ENCODE assay signal across 23 cellular contexts in the genomic region with DNA sequence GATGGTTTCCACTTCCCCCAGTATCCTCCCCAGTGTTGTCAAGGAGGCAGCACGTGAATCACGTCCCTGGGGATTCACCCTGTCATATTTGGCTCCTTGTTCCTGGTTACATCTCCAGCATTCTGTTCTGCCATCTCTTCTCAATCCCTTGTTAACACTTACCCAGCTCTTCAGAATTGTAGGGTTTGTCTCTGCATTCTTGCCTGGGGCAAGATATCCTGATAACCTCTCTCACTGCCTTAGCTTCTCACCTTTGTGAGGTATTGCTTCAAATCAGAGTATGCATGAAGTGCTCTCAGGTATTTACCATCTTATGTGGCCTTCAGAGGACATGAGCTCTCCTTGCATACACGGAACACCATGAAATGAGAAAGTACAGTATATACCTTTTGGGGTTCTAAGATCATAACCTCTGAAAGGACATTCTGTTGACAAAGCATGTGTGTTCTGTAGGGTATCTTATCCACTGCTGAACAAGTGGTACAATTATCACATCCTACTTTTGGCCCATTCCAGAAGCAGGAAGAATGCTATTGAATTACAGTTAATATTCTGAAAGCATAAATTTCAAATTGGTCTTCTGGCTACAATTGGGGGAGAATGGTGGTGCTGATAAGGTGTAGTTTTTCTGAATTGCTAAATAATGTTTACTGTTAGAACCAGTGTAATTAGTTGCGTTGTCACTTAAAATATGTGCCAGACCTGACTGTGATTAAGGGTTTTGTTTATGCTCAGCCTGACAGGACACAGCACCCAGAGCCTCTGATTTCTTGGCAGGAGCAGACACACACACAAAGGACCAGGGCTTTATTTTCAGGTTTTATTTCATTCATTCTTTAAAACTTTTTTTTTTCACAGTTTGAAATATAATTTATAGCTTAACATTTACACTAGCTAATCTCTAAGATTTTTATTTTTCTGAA. TPM values are rescaled to one million over a fixed set of nuclear protein-coding genes. Genes with fewer than 3 reads are reported as not detected.
A peak's percentile ranks its signal among the peaks of the same experiment; 100 is the strongest.
DNase-seq lines count a peak whose midpoint lies in the region; ATAC-seq lines count a peak whose summit lies in the region.
"Had no signal": no experiment of that assay in that cellular context is flagged by ENCODE, and none has a peak within 500 bp of the region (broad histone marks: within the 10 kb centered on the region; RNA-seq: fewer than 3 reads in every experiment).

No MANE protein-coding gene starts in this region.

- no peak overlapping the region for H3K9ac ChIP-seq in HUES48 (ENCODE audit: low read depth, low read length)
- H3K9ac ChIP-seq in mesendoderm (ENCODE audit: low read length): peak overlapping the region; percentile 27
- H3K9ac ChIP-seq: parathyroid adenoma had no signal

- peak overlapping the region; percentile 25 for H3K23ac ChIP-seq in mesendoderm (ENCODE audit: low read length)

- peak overlapping the region; percentile 78 for H3K56ac ChIP-seq in mesendoderm (ENCODE audit: low read length)

- no peak overlapping the region for H4K8ac ChIP-seq in mesendoderm (ENCODE audit: low read depth, low read length)

- no peak overlapping the region for H3K27ac ChIP-seq in CD4-positive, CD25-positive, alpha-beta regulatory T cell (ENCODE audit: insufficient read depth, low read length, poor library complexity, severe bottlenecking)
- H3K27ac ChIP-seq in HUES48 (ENCODE audit: low read depth, low read length) (peak overlapping the region; percentile 32), mesendoderm (ENCODE audit: low read depth, low read length) (peak overlapping the region; percentile 86)
- H3K27ac ChIP-seq: brain microvascular endothelial cell, parathyroid adenoma, skin epidermis had no signal

- H3K9me3 Mint-ChIP-seq in CD4-positive, CD25-positive, alpha-beta regulatory T cell: peaks cover 0 to 5% (median 0%) of the 10 kb centered on the region in 7 donors

- H3K4me3 Mint-ChIP-seq in CD4-positive, CD25-positive, alpha-beta regulatory T cell: no peak overlapping the region
- H3K4me3 Mint-ChIP-seq: activated CD8-positive, alpha-beta T cell treated with anti-CD3 and anti-CD28 coated beads, Interleukin-2, amount 10 ng/mL, durations not matched to agents 7 days and 5 days had no signal

- no peaks in the 10 kb centered on the region for H3K27me3 ChIP-seq in CD4-positive, CD25-positive, alpha-beta regulatory T cell (ENCODE audit: control insufficient read depth, insufficient read depth, low read length)
- H3K27me3 ChIP-seq in HUES48 (ENCODE audit: control insufficient read depth, insufficient read depth, low read length): no peaks in the 10 kb centered on the region
- no peaks in the 10 kb centered on the region for H3K27me3 ChIP-seq in mesendoderm (ENCODE audit: insufficient read depth, low read length, poor library complexity)
- H3K27me3 ChIP-seq: brain microvascular endothelial cell, dorsolateral prefrontal cortex had no signal

- peaks cover 30% of the 10 kb centered on the region for H3K36me3 ChIP-seq in CD4-positive, CD25-positive, alpha-beta regulatory T cell (ENCODE audit: control insufficient read depth, insufficient read depth, low read length)
- peaks cover 31% of the 10 kb centered on the region for H3K36me3 ChIP-seq in HUES48 (ENCODE audit: control insufficient read depth, insufficient read depth, low read length)
- H3K36me3 ChIP-seq in mesendoderm (ENCODE audit: control insufficient read depth, insufficient read depth, low read length): peaks cover 2% of the 10 kb centered on the region

- no peaks in the 10 kb centered on the region for H3K4me1 ChIP-seq in CD4-positive, CD25-positive, alpha-beta regulatory T cell (ENCODE audit: control insufficient read depth, insufficient read depth, low read length, poor library complexity, severe bottlenecking)
- H3K4me1 ChIP-seq in HUES48 (ENCODE audit: control insufficient read depth, insufficient read depth, low read length) (peaks cover 17% of the 10 kb centered on the region), mesendoderm (ENCODE audit: control insufficient read depth, low read depth, low read length) (peaks cover 31% of the 10 kb centered on the region)
- H3K4me1 ChIP-seq: parathyroid adenoma had no signal

- DNase-seq in CD4-positive, CD25-positive, alpha-beta regulatory T cell: no peak
- DNase-seq in astrocyte of the hippocampus (ENCODE audit: low read depth, low spot score) (peak; percentile 39), mesendoderm (peak; percentile 85), LoVo (ENCODE audit: low spot score) (no peak)
- DNase-seq in activated CD4-positive, alpha-beta T cell treated with anti-CD3 and anti-CD28 coated beads, Interleukin-2, amount 50 U/mL, for 1 hour: no peak
- DNase-seq: activated CD4-positive, CD25-positive, alpha-beta regulatory T cell; activated CD8-positive, alpha-beta T cell treated with anti-CD3 and anti-CD28 coated beads, Interleukin-2, amount 10 ng/mL, durations not matched to agents 7 days and 5 days; activated T-cell treated with anti-CD3 and anti-CD28 coated beads, Interleukin-2, amount 50 U/mL, for 48 hours; AML-193; brain microvascular endothelial cell; dorsolateral prefrontal cortex; GOT3; NCI-H187 treated with DMSO at 0.1 percent for 48 hours; SIG-M5; stimulated activated CD4-positive, alpha-beta T cell treated with anti-CD3 and anti-CD28 coated beads, Interleukin-4, amount 100 ng/mL, for 1 hour had no signal

- H3K18ac ChIP-seq in mesendoderm (ENCODE audit: low read length): peak overlapping the region; percentile 13

- no peak overlapping the region for H2BK15ac ChIP-seq in mesendoderm (replicated peaks; ENCODE audit: low read depth)

- no peak overlapping the region for H3K4me3 ChIP-seq in CD4-positive, CD25-positive, alpha-beta regulatory T cell (ENCODE audit: low read depth, low read length)
- no peak overlapping the region for H3K4me3 ChIP-seq in HUES48 (ENCODE audit: low read depth, low read length)
- H3K4me3 ChIP-seq in mesendoderm (ENCODE audit: low read length): no peak overlapping the region
- H3K4me3 ChIP-seq: dorsolateral prefrontal cortex, skin epidermis had no signal

- no peaks in the 10 kb centered on the region for H3K79me1 ChIP-seq in mesendoderm (ENCODE audit: low read length)

- peaks cover 27% of the 10 kb centered on the region for H3K36me3 Mint-ChIP-seq in CD4-positive, CD25-positive, alpha-beta regulatory T cell

- no CpG with 5 or more reads among the region's 4 CpGs for WGBS in mesendoderm (ENCODE audit: extremely low coverage, insufficient coverage, low lambda C conversion rate)

- H2BK120ac ChIP-seq in mesendoderm (ENCODE audit: low read depth, low read length): no peak overlapping the region

- no peaks in the 10 kb centered on the region for H3K27me3 Mint-ChIP-seq in CD4-positive, CD25-positive, alpha-beta regulatory T cell

- no peak for ATAC-seq in CD4-positive, CD25-positive, alpha-beta regulatory T cell (ENCODE audit: low read depth in 2 of 2)
- ATAC-seq in GM19455 (IDR thresholded peaks at IDR 0.05; ENCODE audit: unreplicated experiment): no peak
- ATAC-seq: activated CD8-positive, alpha-beta T cell treated with anti-CD3 and anti-CD28 coated beads, Interleukin-2, amount 10 ng/mL, durations not matched to agents 7 days and 5 days; activated naive CD4-positive, alpha-beta T cell treated with anti-CD3 and anti-CD28 coated beads, Interleukin-2, amount 50 U/mL, for 72 hours had no signal

- no peaks in the 10 kb centered on the region for H3K9me3 ChIP-seq in CD4-positive, CD25-positive, alpha-beta regulatory T cell (ENCODE audit: control insufficient read depth in 2 of 2, low read length in 2 of 2)
- H3K9me3 ChIP-seq in HUES48 (ENCODE audit: control insufficient read depth, insufficient read depth, low read length): no peaks in the 10 kb centered on the region

- peak overlapping the region; percentile 81 for H2AK5ac ChIP-seq in mesendoderm (ENCODE audit: low read length)

- H3K79me2 ChIP-seq in mesendoderm (ENCODE audit: control insufficient read depth, insufficient read depth, low read length): no peaks in the 10 kb centered on the region
- H3K79me2 ChIP-seq: parathyroid adenoma had no signal

- no peak overlapping the region for H4K5ac ChIP-seq in mesendoderm (ENCODE audit: low read length)

- no peak overlapping the region for H3K4ac ChIP-seq in mesendoderm (ENCODE audit: low read depth, low read length)

- H3K27ac Mint-ChIP-seq in CD4-positive, CD25-positive, alpha-beta regulatory T cell: peak overlapping the region; percentile 9 to 63 (median 23)
- H3K27ac Mint-ChIP-seq: activated CD8-positive, alpha-beta T cell treated with anti-CD3 and anti-CD28 coated beads, Interleukin-2, amount 10 ng/mL, durations not matched to agents 7 days and 5 days had no signal

- H3K4me2 ChIP-seq in mesendoderm (ENCODE audit: low read length): no peak overlapping the region

- H3K4me1 Mint-ChIP-seq in CD4-positive, CD25-positive, alpha-beta regulatory T cell: peaks cover 0 to 9% (median 0%) of the 10 kb centered on the region in 4 donors

- H2BK5ac ChIP-seq in mesendoderm (ENCODE audit: low read length): peak overlapping the region; percentile 75

RNA-seq across cellular contexts. Expression of gene VSTM5, which starts 32.7 kb away (rescaled TPM):
- not detected for total RNA-seq in CD4-positive, CD25-positive, alpha-beta regulatory T cell
- under 1 TPM in 1 of 4 donors, not detected in 3; 0.28 TPM for polyA plus RNA-seq in CD4-positive, CD25-positive, alpha-beta regulatory T cell
- 0.13 TPM for polyA plus RNA-seq in mesendoderm (2013, experiment 1 of 2)
- polyA plus RNA-seq in mesendoderm (2013, experiment 2 of 2): 0.13 TPM
- total RNA-seq: activated CD8-positive, alpha-beta T cell treated with anti-CD3 and anti-CD28 coated beads, Interleukin-2, amount 10 ng/mL, durations not matched to agents 7 days and 5 days; activated naive CD4-positive, alpha-beta T cell treated with anti-CD3 and anti-CD28 coated beads, Interleukin-2, amount 50 U/mL, for 72 hours; glomerular endothelial cell; NCI-H460; T-helper 2 cell treated with Interferon-gamma antibody and Interleukin-4, amounts not matched to agents 100 ng/mL and 5 ng/mL, for 36 hours had no signal

RNA-seq across cellular contexts. Expression of gene MED17, which starts 33.6 kb away (rescaled TPM):
- total RNA-seq in CD4-positive, CD25-positive, alpha-beta regulatory T cell: 63.8 TPM
- 10 to 100 TPM; 17.7 to 35.8 (median 22.4) TPM for polyA plus RNA-seq in CD4-positive, CD25-positive, alpha-beta regulatory T cell
- polyA plus RNA-seq in mesendoderm (2013, experiment 1 of 2): 22.5 TPM
- 21.6 TPM for polyA plus RNA-seq in mesendoderm (2013, experiment 2 of 2)

Comparison
In these comparisons a context has a peak if more than half of its experiments do, and no peak if none do; other contexts are left out.
1. DNase-seq: peak in astrocyte of the hippocampus (single experiment) and mesendoderm (single experiment); none in CD4-positive, CD25-positive, alpha-beta regulatory T cell (0 of 3), LoVo (single experiment) and activated CD4-positive, alpha-beta T cell treated with anti-CD3 and anti-CD28 coated beads, Interleukin-2, amount 50 U/mL, for 1 hour (single experiment).